In genomic region chr15:70127288-70127746, GRCh38 we compare ENCODE assay signal across 12 cellular contexts. TPM values are rescaled to one million over a fixed set of nuclear protein-coding genes. Genes with fewer than 3 reads are reported as not detected.
A peak's percentile ranks its signal among the peaks of the same experiment; 100 is the strongest.
DNase-seq lines count a peak whose midpoint lies in the region; ATAC-seq and TF ChIP-seq lines count a peak whose summit lies in the region.
"Had no signal": no experiment of that assay in that cellular context is flagged by ENCODE, and none has a peak within 500 bp of the region (broad histone marks: within the 10 kb centered on the region; RNA-seq: fewer than 3 reads in every experiment).

No MANE protein-coding gene starts in this region.

- H3K36me3 ChIP-seq in MG63 (no peaks in the 10 kb centered on the region), mucosa of descending colon (ENCODE audit: low read depth) (no peaks in the 10 kb centered on the region)
- H3K36me3 ChIP-seq: upper lobe of left lung had no signal

- no peak for TF ChIP-seq CTCF in mucosa of descending colon (IDR thresholded peaks at IDR 0.05)
- no peak for TF ChIP-seq CTCF in GM10248 (IDR thresholded peaks at IDR 0.05; ENCODE audit: control extremely low read depth, extremely low read depth, low read depth, missing control alignments)

- peak; percentile 58 for ATAC-seq in mucosa of descending colon

- intact Hi-C loops in mucosa of descending colon (cut with DNase I, micrococcal nuclease) = no loop called here

- H3K4me3 ChIP-seq in MG63 = no peak overlapping the region
- H3K4me3 ChIP-seq in mucosa of descending colon = no peak overlapping the region
- H3K4me3 ChIP-seq: upper lobe of left lung had no signal

- H3K9me3 ChIP-seq in MG63 (no peaks in the 10 kb centered on the region), mucosa of descending colon (no peaks in the 10 kb centered on the region)
- H3K9me3 ChIP-seq: upper lobe of left lung had no signal

- POLR2A ChIA-PET in GM10248 (lab: Yijun Ruan, JAX) = no interaction called here

- DNase-seq in COLO668 (lab: John Stamatoyannopoulos, UW; ENCODE audit: unreplicated experiment) (peak; percentile 8), MG63 (peak; percentile 25), cerebellar cortex (ENCODE audit: low spot score) (peak; percentile 28), mucosa of descending colon (peak in 1 of 3 donors; percentile 56), NCI-H2227 treated with DMSO at 0.1 percent for 48 hours (lab: John Stamatoyannopoulos, UW) (no peak), GM10248 (ENCODE audit: extremely low spot score) (no peak), NCI-H1105 treated with DMSO at 0.1 percent for 48 hours (lab: John Stamatoyannopoulos, UW) (no peak)
- DNase-seq in effector CD4-positive, alpha-beta T cell = no peak
- DNase-seq: activated CD4-positive, CD25-positive, alpha-beta regulatory T cell; NCI-H187 treated with DMSO at 0.1 percent for 48 hours; RPMI8226; upper lobe of left lung had no signal

- no peaks in the 10 kb centered on the region for H3K4me1 ChIP-seq in mucosa of descending colon (ENCODE audit: low read depth)

- CTCF ChIA-PET in GM10248 (lab: Yijun Ruan, JAX) = interaction anchor here (0.7 to 1.1 kb wide), 2 partner anchors 21 to 53 kb away, joined by 3 read pairs; no protein-coding TSS in a partner anchor

- peaks cover 3% of the 10 kb centered on the region for H3K27me3 ChIP-seq in MG63
- H3K27me3 ChIP-seq: upper lobe of left lung had no signal

RNA-seq across cellular contexts. Expression of gene TLE3, which starts 29.6 kb away (rescaled TPM):
- total RNA-seq in MG63 (2014; rRNA removed; shearing (Covaris generic); ENCODE audit: low replicate concordance) = 42.9 and 86.7 TPM in 2 replicates
- total RNA-seq in mucosa of descending colon = 100 to 1,000 TPM in 2 of 3 donors, 10 to 100 TPM in 1; 77.6 to 123 (median 103) TPM

Comparison
In these comparisons a context has a peak if more than half of its experiments do, and no peak if none do; other contexts are left out.
1. DNase-seq: peak in COLO668 (single experiment), MG63 (single experiment) and cerebellar cortex (single experiment); none in NCI-H2227 treated with DMSO at 0.1 percent for 48 hours (single experiment), GM10248 (single experiment), NCI-H1105 treated with DMSO at 0.1 percent for 48 hours (single experiment) and effector CD4-positive, alpha-beta T cell (single experiment).